ENCODE assay signal across 31 cellular contexts in genomic region chr14:65387171-65387570, GRCh38.
"Had no signal": no experiment of that assay in that cellular context is flagged by ENCODE, and none has a peak within 500 bp of the region (broad histone marks: within the 10 kb centered on the region; RNA-seq: fewer than 3 reads in every experiment).

No MANE protein-coding gene starts in this region.

- ATAC-seq: activated naive CD8-positive, alpha-beta T cell treated with anti-CD3 and anti-CD28 coated beads, Interleukin-2, amount 50 U/mL, for 24 hours; Right ventricle myocardium inferior; SK-N-SH treated with all-trans-retinoic acid at 6 μM for 48 hours; T-cell had no signal

- H3K4me3 Mint-ChIP-seq: activated CD4-positive, alpha-beta memory T cell treated with anti-CD3 and anti-CD28 coated beads for 36 hours; activated CD4-positive, alpha-beta T cell treated with anti-CD3 and anti-CD28 coated beads, Interleukin-2, amount 10 ng/mL, durations not matched to agents 7 days and 5 days; activated naive CD4-positive, alpha-beta T cell treated with anti-CD3 and anti-CD28 coated beads, Interleukin-2, amount 10 ng/mL, durations not matched to agents 7 days and 5 days; activated naive CD8-positive, alpha-beta T cell; activated naive CD8-positive, alpha-beta T cell treated with anti-CD3 and anti-CD28 coated beads, Interleukin-2, amount 50 U/mL, for 24 hours; brain; T-cell had no signal

- DNase-seq: activated CD4-positive, alpha-beta memory T cell treated with anti-CD3 and anti-CD28 coated beads for 36 hours; activated CD4-positive, alpha-beta T cell treated with anti-CD3 and anti-CD28 coated beads, Interleukin-2, amount 10 ng/mL, durations not matched to agents 7 days and 5 days; activated CD8-positive, alpha-beta memory T cell treated with anti-CD3 and anti-CD28 coated beads, Interleukin-2, amount 50 U/mL, for 4 hours; activated effector memory CD4-positive, alpha-beta T cell treated with Interleukin-2 at 50 U/mL for 16 hours; activated naive CD4-positive, alpha-beta T cell treated with anti-CD3 and anti-CD28 coated beads, Interleukin-2, amount 10 ng/mL, durations not matched to agents 7 days and 5 days; activated naive CD8-positive, alpha-beta T cell treated with anti-CD3 and anti-CD28 coated beads, Interleukin-2, amount 50 U/mL, for 24 hours; activated T-cell treated with anti-CD3 and anti-CD28 coated beads for 4 hours; activated T-cell treated with anti-CD3 and anti-CD28 coated beads, Interleukin-2, amount 50 U/mL, for 48 hours; anterior cingulate cortex; caudate nucleus; Kasumi-1; MG63; NCI-H1048; NCI-H1436; NCI-H1694; NCI-H1930; NCI-H2081 treated with DMSO at 0.1 percent for 48 hours; NCI-H226; NCI-H524 treated with DMSO at 0.1 percent for 48 hours; PC-9; SIG-M5; T-cell; T1000 had no signal

- H3K36me3 Mint-ChIP-seq: brain had no signal

- H3K27ac ChIP-seq: PC-9, RWPE1 had no signal

- H3K36me3 ChIP-seq: MG63 had no signal

- H3K9me3 ChIP-seq: MG63 had no signal

- H3K4me3 ChIP-seq: MG63, PC-9 had no signal

- FAIRE-seq: bronchial epithelial cell, RCC 7860, TTC549 had no signal

- H3K27ac Mint-ChIP-seq: activated CD4-positive, alpha-beta memory T cell treated with anti-CD3 and anti-CD28 coated beads for 36 hours; activated CD4-positive, alpha-beta T cell treated with anti-CD3 and anti-CD28 coated beads, Interleukin-2, amount 10 ng/mL, durations not matched to agents 7 days and 5 days; activated naive CD4-positive, alpha-beta T cell treated with anti-CD3 and anti-CD28 coated beads, Interleukin-2, amount 10 ng/mL, durations not matched to agents 7 days and 5 days; activated naive CD8-positive, alpha-beta T cell; activated naive CD8-positive, alpha-beta T cell treated with anti-CD3 and anti-CD28 coated beads, Interleukin-2, amount 50 U/mL, for 24 hours; T-cell had no signal

- H3K9me3 Mint-ChIP-seq: activated CD4-positive, alpha-beta memory T cell treated with anti-CD3 and anti-CD28 coated beads for 36 hours; activated naive CD4-positive, alpha-beta T cell treated with anti-CD3 and anti-CD28 coated beads, Interleukin-2, amount 10 ng/mL, durations not matched to agents 7 days and 5 days; activated naive CD8-positive, alpha-beta T cell treated with anti-CD3 and anti-CD28 coated beads, Interleukin-2, amount 50 U/mL, for 24 hours; brain; T-cell had no signal

- H3K27me3 ChIP-seq: MG63 had no signal

- H3K4me1 Mint-ChIP-seq: activated naive CD8-positive, alpha-beta T cell treated with anti-CD3 and anti-CD28 coated beads, Interleukin-2, amount 50 U/mL, for 24 hours; T-cell had no signal

- H3K27me3 Mint-ChIP-seq: activated CD4-positive, alpha-beta memory T cell treated with anti-CD3 and anti-CD28 coated beads for 36 hours; activated CD4-positive, alpha-beta T cell treated with anti-CD3 and anti-CD28 coated beads, Interleukin-2, amount 10 ng/mL, durations not matched to agents 7 days and 5 days; activated naive CD4-positive, alpha-beta T cell treated with anti-CD3 and anti-CD28 coated beads, Interleukin-2, amount 10 ng/mL, durations not matched to agents 7 days and 5 days; activated naive CD8-positive, alpha-beta T cell; activated naive CD8-positive, alpha-beta T cell treated with anti-CD3 and anti-CD28 coated beads, Interleukin-2, amount 50 U/mL, for 24 hours; T-cell had no signal
